1 cellular context compared by ENCODE assay signal in the genomic region with DNA sequence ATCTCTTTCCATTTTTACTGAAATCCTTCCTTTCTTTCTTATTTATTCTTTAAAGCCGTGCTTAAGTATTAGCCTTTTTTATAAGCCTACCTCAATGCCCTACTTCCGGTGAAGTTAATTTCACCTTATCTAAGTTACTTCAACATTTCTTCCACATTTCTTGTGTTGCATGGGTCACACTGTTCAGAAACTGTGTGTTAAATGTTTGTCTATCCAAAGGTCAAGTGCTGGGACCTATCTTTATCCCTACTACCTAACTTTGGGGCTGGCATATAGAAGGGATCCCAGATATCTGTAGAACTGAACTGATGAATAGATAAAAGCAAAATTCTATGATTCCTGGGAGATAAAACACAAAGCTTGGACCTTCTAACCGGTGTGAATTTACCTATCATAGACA.
TF ChIP-seq lines count a peak whose summit lies in the region.

No MANE protein-coding gene starts in this region.

TF ChIP-seq in HEK293T, 16 proteins besides CTCF, POLR2A, EP300 and RAD21:
- TF ChIP-seq, protein P1, sequence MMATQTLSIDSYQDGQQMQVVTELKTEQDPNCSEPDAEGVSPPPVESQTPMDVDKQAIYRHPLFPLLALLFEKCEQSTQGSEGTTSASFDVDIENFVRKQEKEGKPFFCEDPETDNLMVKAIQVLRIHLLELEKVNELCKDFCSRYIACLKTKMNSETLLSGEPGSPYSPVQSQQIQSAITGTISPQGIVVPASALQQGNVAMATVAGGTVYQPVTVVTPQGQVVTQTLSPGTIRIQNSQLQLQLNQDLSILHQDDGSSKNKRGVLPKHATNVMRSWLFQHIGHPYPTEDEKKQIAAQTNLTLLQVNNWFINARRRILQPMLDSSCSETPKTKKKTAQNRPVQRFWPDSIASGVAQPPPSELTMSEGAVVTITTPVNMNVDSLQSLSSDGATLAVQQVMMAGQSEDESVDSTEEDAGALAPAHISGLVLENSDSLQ (IDR thresholded peaks at IDR 0.05) = no peak
- TF ChIP-seq BHLHE40 (IDR thresholded peaks at IDR 0.05; ENCODE audit: borderline replicate concordance) = no peak
- TF ChIP-seq TARDBP (IDR thresholded peaks at IDR 0.05) = no peak
- no peak for TF ChIP-seq CTBP1 (IDR thresholded peaks at IDR 0.05; ENCODE audit: borderline replicate concordance)
